10 cellular contexts compared by ENCODE assay signal in genomic region chr5:36300927-36301540, GRCh38. TPM values are rescaled to one million over a fixed set of nuclear protein-coding genes. Genes with fewer than 3 reads are reported as not detected.
DNase-seq lines count a peak whose midpoint lies in the region; ATAC-seq and TF ChIP-seq lines count a peak whose summit lies in the region.
"Had no signal": no experiment of that assay in that cellular context is flagged by ENCODE, and none has a peak within 500 bp of the region (broad histone marks: within the 10 kb centered on the region; RNA-seq: fewer than 3 reads in every experiment).

No MANE protein-coding gene starts in this region.

- H3K4me1 ChIP-seq in Loucy (ENCODE audit: insufficient read depth, low read length, poor library complexity, severe bottlenecking) (peaks cover 11% of the 10 kb centered on the region), body of pancreas (peaks cover 28% of the 10 kb centered on the region), stomach smooth muscle (ENCODE audit: control insufficient read depth, insufficient read depth, low read length) (peaks cover 27% of the 10 kb centered on the region)

- H3K4me3 ChIP-seq in Loucy (ENCODE audit: low read length, poor library complexity, severe bottlenecking), result peak overlapping the region; percentile 56
- no peak overlapping the region for H3K4me3 ChIP-seq in body of pancreas
- peak overlapping the region; percentile 52 to 64 for H3K4me3 ChIP-seq in stomach smooth muscle (ENCODE audit: low read length in 2 of 2)

- peak; percentile 34 to 55 (median 50) for DNase-seq in body of pancreas
- peak; percentile 49 for DNase-seq in left lobe of liver (ENCODE audit: low spot score)
- no peak for DNase-seq in C1 segment of cervical spinal cord (lab: John Stamatoyannopoulos, UW)
- DNase-seq in NCI-H748 treated with DMSO at 0.1 percent for 48 hours (lab: John Stamatoyannopoulos, UW), result no peak
- no peak for DNase-seq in DMS153 treated with DMSO at 0.1 percent for 48 hours (lab: John Stamatoyannopoulos, UW; ENCODE audit: unreplicated experiment)
- DNase-seq in DMS 273 (lab: John Stamatoyannopoulos, UW; ENCODE audit: unreplicated experiment), result no peak
- DNase-seq: activated CD8-positive, alpha-beta memory T cell treated with anti-CD3 and anti-CD28 coated beads for 24 hours had no signal

- no peaks in the 10 kb centered on the region for H3K79me2 ChIP-seq in Loucy (ENCODE audit: insufficient read depth, low read length)

- 13 to 34% methylated on average over 4 of the region's 4 CpGs for WGBS in body of pancreas, 2 donors

- H3K9me3 ChIP-seq in Loucy (ENCODE audit: insufficient read depth, low read depth, low read length), result no peaks in the 10 kb centered on the region
- H3K9me3 ChIP-seq in body of pancreas, result no peaks in the 10 kb centered on the region
- H3K9me3 ChIP-seq in stomach smooth muscle (ENCODE audit: control insufficient read depth in 2 of 2, low read length in 2 of 2), result no peaks in the 10 kb centered on the region
- H3K9me3 ChIP-seq: Caco-2 had no signal

- no peaks in the 10 kb centered on the region for H3F3A ChIP-seq in Loucy (ENCODE audit: low read depth)

- H2AFZ ChIP-seq in Loucy (ENCODE audit: low read length), result peak overlapping the region; percentile 36

- H3K4me2 ChIP-seq in Loucy (ENCODE audit: low read depth, low read length, poor library complexity, severe bottlenecking), result peak overlapping the region; percentile 72

- TF ChIP-seq POLR2A in body of pancreas (IDR thresholded peaks at IDR 0.05), result no peak

- H3K9ac ChIP-seq in Loucy (ENCODE audit: low read depth, low read length, poor library complexity, severe bottlenecking) (no peak overlapping the region), stomach smooth muscle (ENCODE audit: low read length in 2 of 2) (no peak overlapping the region)

- no peak for TF ChIP-seq CTCF in Loucy (conservative IDR thresholded peaks at IDR 0.05; ENCODE audit: low read length)
- TF ChIP-seq CTCF in body of pancreas (IDR thresholded peaks at IDR 0.05), result no peak

- H3K36me3 ChIP-seq in Loucy (ENCODE audit: insufficient read depth, low read length) (no peaks in the 10 kb centered on the region), body of pancreas (replicated peaks in 1 of 2; ENCODE audit: insufficient read depth in 1 of 2, low read depth in 2 of 2) (no peaks in the 10 kb centered on the region), stomach smooth muscle (ENCODE audit: control insufficient read depth in 2 of 2, insufficient read depth in 2 of 2, low read length in 2 of 2) (no peaks in the 10 kb centered on the region)

- H3K27ac ChIP-seq in body of pancreas (peak overlapping the region; percentile 13 to 90 (median 80)), stomach smooth muscle (ENCODE audit: low read length) (peak overlapping the region; percentile 64)

- peak; percentile 45 for ATAC-seq in body of pancreas
- peak; percentile 21 for ATAC-seq in left lobe of liver

- no peaks in the 10 kb centered on the region for H3K9me2 ChIP-seq in Loucy (replicated peaks; ENCODE audit: low read depth, low read length)

- intact Hi-C loops in body of pancreas (cut with DNase I), result no loop called here

- H3K27me3 ChIP-seq in Loucy (ENCODE audit: insufficient read depth, low read length, poor library complexity, severe bottlenecking), result no peaks in the 10 kb centered on the region
- no peaks in the 10 kb centered on the region for H3K27me3 ChIP-seq in body of pancreas
- no peaks in the 10 kb centered on the region for H3K27me3 ChIP-seq in stomach smooth muscle (ENCODE audit: control insufficient read depth in 1 of 2, insufficient read depth in 2 of 2, low read length in 2 of 2)

- H4K20me1 ChIP-seq in Loucy (ENCODE audit: insufficient read depth, low read length, poor library complexity, severe bottlenecking), result no peaks in the 10 kb centered on the region

RNA-seq across cellular contexts. Expression of gene RANBP3L, which starts 0.7 kb away (rescaled TPM):
- 1 to 10 TPM in 1 of 2 donors, not detected in 1; 4.9 TPM for total RNA-seq in body of pancreas
- 3.3 TPM for total RNA-seq in left lobe of liver

RNA-seq across cellular contexts. Expression of gene NADK2, which starts 59.3 kb away (rescaled TPM):
- total RNA-seq in body of pancreas (10 to 100 TPM; 23.4 to 30.1 TPM), left lobe of liver (185 TPM)

Comparison
In these comparisons a context has a peak if more than half of its experiments do, and no peak if none do; other contexts are left out.
1. H3K4me3 ChIP-seq: peak in Loucy (single experiment) and stomach smooth muscle (2 of 2); none in body of pancreas (0 of 2).
2. DNase-seq: peak in body of pancreas (4 of 4) and left lobe of liver (single experiment); none in C1 segment of cervical spinal cord (0 of 14), NCI-H748 treated with DMSO at 0.1 percent for 48 hours (single experiment), DMS153 treated with DMSO at 0.1 percent for 48 hours (single experiment) and DMS 273 (single experiment).